Comparison of ENCODE assay signal across 9 cellular contexts in the genomic region with DNA sequence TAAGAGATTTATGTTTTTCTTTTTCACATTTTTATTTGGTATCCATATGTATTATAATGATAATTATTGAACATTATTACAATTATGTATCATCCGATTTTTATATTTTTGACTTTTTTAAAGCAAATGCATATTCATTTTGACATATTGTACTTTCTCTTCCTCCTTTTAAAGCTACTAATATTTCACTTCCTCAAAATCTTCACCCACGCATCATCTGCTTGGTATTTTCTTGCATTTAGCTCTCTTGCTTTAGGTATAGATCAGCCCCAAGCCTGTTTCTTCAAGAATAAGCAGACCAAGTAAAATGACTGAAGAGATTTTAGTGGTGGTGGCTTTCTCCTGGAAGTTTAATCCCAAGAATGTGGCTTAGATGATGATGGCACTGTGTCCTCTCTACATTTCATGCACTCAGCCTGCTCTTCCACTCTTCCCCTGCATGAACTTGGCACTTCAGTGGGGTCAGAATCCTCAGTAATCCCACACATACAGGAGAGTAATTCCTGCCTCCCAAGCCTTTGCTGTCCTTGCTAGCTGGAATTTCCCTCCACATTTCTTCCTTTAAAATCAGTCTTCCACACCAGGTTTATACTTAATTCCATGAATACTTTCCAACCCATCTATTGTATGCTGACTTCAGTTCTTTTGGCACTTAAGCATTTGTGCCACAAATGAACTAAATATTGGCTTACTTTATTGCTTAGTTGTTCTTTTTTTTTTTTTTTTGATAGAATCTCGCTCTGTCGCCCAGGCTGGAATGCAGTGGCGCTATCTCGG. TPM values are rescaled to one million over a fixed set of nuclear protein-coding genes. Genes with fewer than 3 reads are reported as not detected.
DNase-seq lines count a peak whose midpoint lies in the region; ATAC-seq and TF ChIP-seq lines count a peak whose summit lies in the region.
"Had no signal": no experiment of that assay in that cellular context is flagged by ENCODE, and none has a peak within 500 bp of the region (broad histone marks: within the 10 kb centered on the region; RNA-seq: fewer than 3 reads in every experiment).

No MANE protein-coding gene starts in this region.

- peaks cover 54% of the 10 kb centered on the region for H3K4me1 Mint-ChIP-seq in activated naive CD4-positive, alpha-beta T cell treated with anti-CD3 and anti-CD28 coated beads, Interleukin-2, amount 50 U/mL, for 24 hours

- H3K27ac ChIP-seq in upper lobe of left lung (peak overlapping the region; percentile 17 to 59 (median 38)), thyroid gland (no peak overlapping the region)

- H3K4me3 Mint-ChIP-seq in activated naive CD4-positive, alpha-beta T cell treated with anti-CD3 and anti-CD28 coated beads, Interleukin-2, amount 50 U/mL, for 24 hours: peak overlapping the region; percentile 11

- H3K27me3 Mint-ChIP-seq in activated naive CD4-positive, alpha-beta T cell treated with anti-CD3 and anti-CD28 coated beads, Interleukin-2, amount 50 U/mL, for 24 hours: no peaks in the 10 kb centered on the region

- intact Hi-C loops in thyroid gland (cut with DNase I): no loop called here

- no peak for DNase-seq in activated naive CD4-positive, alpha-beta T cell (lab: John Stamatoyannopoulos, UW)
- peak; percentile 58 for DNase-seq in RPMI8226
- no peak for DNase-seq in upper lobe of left lung
- DNase-seq in thyroid gland: no peak
- DNase-seq in NCI-H1436 (lab: John Stamatoyannopoulos, UW): no peak
- DNase-seq in T-helper 1 cell: no peak
- DNase-seq: stimulated activated CD4-positive, alpha-beta T cell treated with anti-CD3 and anti-CD28 coated beads, Interleukin-4, amount 100 ng/mL, for 1 hour had no signal

- H3K27ac Mint-ChIP-seq in activated naive CD4-positive, alpha-beta T cell treated with anti-CD3 and anti-CD28 coated beads, Interleukin-2, amount 50 U/mL, for 24 hours: no peak overlapping the region

- H3K36me3 ChIP-seq in upper lobe of left lung (peaks cover 0 to 2% (median 0%) of the 10 kb centered on the region in 4 donors), thyroid gland (no peaks in the 10 kb centered on the region)

- H3K27me3 ChIP-seq in upper lobe of left lung (no peaks in the 10 kb centered on the region), thyroid gland (no peaks in the 10 kb centered on the region)

- H3K4me3 ChIP-seq in upper lobe of left lung (no peak overlapping the region), thyroid gland (replicated peaks in 1 of 3) (no peak overlapping the region)

- no peaks in the 10 kb centered on the region for H3K9me3 Mint-ChIP-seq in activated naive CD4-positive, alpha-beta T cell treated with anti-CD3 and anti-CD28 coated beads, Interleukin-2, amount 50 U/mL, for 24 hours

- H3K9me3 ChIP-seq in upper lobe of left lung: no peaks in the 10 kb centered on the region
- no peaks in the 10 kb centered on the region for H3K9me3 ChIP-seq in thyroid gland

- WGBS in upper lobe of left lung, 2 donors: 82 to 87% methylated on average over 6 of the region's 6 CpGs
- WGBS in thyroid gland, 2 donors: 88 to 94% methylated on average over 6 of the region's 6 CpGs

- TF ChIP-seq EP300 in upper lobe of left lung (IDR thresholded peaks at IDR 0.05): no peak

- peaks cover 16% of the 10 kb centered on the region for H3K36me3 Mint-ChIP-seq in activated naive CD4-positive, alpha-beta T cell treated with anti-CD3 and anti-CD28 coated beads, Interleukin-2, amount 50 U/mL, for 24 hours

- ATAC-seq in HG03039 (IDR thresholded peaks at IDR 0.05; ENCODE audit: unreplicated experiment): peak; percentile 68
- peak in 1 of 2 donors; percentile 52 for ATAC-seq in upper lobe of left lung (ENCODE audit: low FRiP score in 2 of 2)

- H3K4me1 ChIP-seq in upper lobe of left lung (peaks cover 21 to 39% (median 34%) of the 10 kb centered on the region in 4 donors), thyroid gland (peaks cover 6 to 21% of the 10 kb centered on the region in 2 donors)

- no peak for TF ChIP-seq CTCF in upper lobe of left lung (IDR thresholded peaks at IDR 0.05)
- TF ChIP-seq CTCF in thyroid gland (IDR thresholded peaks at IDR 0.05): no peak

- TF ChIP-seq POLR2A in upper lobe of left lung (IDR thresholded peaks at IDR 0.05) (no peak), thyroid gland (IDR thresholded peaks at IDR 0.05) (no peak)

RNA-seq across cellular contexts. Expression of a gene that starts 8.2 kb away (rescaled TPM):
- total RNA-seq in upper lobe of left lung: 10 to 100 TPM; 33.5 to 75.6 (median 48.9) TPM
- 10 to 100 TPM in 3 of 4 donors, 1 to 10 TPM in 1; 9.0 to 36.2 (median 21.8) TPM for total RNA-seq in thyroid gland

RNA-seq across cellular contexts. Expression of a gene that starts 49.5 kb away (rescaled TPM):
- total RNA-seq in upper lobe of left lung (1 to 10 TPM; 1.3 to 3.3 (median 1.8) TPM), thyroid gland (1 to 10 TPM; 3.5 to 5.5 (median 5.1) TPM)

Comparison
In these comparisons a context has a peak if more than half of its experiments do, and no peak if none do; other contexts are left out.
1. H3K27ac ChIP-seq: peak in upper lobe of left lung (4 of 4); none in thyroid gland (0 of 3).